25 cellular contexts compared by ENCODE assay signal in the genomic region with DNA sequence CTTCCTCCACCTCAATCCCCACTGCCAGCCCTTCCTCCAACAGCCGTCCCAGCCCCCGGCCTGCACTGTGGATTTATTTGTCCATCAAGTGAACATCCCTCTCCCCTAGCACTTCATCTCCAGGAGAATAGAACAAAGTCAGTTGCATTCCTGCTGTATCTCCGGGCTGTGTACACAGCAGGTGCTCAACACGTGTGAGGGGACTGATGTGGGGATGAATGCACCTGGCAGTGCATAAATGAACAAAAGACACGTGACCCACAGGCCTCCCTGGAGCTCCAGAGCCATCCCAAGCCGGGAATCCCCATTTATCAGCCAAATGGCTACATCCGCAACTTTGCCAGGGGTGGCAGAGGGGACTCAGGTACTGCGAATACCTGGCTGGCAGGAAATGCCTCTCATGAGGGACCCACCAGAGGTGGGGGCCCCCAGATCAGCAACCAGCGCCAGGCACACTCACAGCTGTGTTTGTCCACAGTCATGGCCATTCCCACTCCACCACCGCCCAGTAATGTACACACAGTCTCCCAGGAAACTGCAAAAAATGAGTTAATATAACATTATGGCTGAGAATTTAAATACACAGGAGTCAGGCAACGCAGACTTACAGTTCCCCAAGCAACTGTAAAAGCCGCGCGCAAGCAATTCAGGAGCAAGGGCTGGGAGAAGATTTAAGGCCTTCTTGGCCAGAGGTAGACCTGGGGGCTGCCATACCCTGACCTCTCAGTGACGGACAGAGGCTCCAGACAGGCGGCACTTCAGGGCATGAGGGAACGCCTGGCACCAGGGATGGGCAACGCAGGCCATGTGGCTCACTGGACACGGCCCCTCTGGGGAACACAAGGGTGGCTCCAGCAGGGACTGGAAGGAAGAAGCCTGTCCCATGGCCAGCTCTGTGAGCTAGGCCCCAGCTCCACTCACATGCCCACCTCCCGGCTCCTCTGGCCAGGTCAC. TPM values are rescaled to one million over a fixed set of nuclear protein-coding genes. Genes with fewer than 3 reads are reported as not detected.
DNase-seq lines count a peak whose midpoint lies in the region; ATAC-seq, FAIRE-seq and TF ChIP-seq lines count a peak whose summit lies in the region.
"Had no signal": no experiment of that assay in that cellular context is flagged by ENCODE, and none has a peak within 500 bp of the region (broad histone marks: within the 10 kb centered on the region; RNA-seq: fewer than 3 reads in every experiment).

No MANE protein-coding gene starts in this region.

- intact Hi-C loops in esophagus squamous epithelium (cut with DNase I): no loop called here

- FAIRE-seq in small intestine (lab: Jason Lieb, UNC) (no peak), GM12891 (lab: Jason Lieb, UNC) (no peak)

- H3K4me3 ChIP-seq in small intestine (ENCODE audit: low read depth in 1 of 2, low read length in 2 of 2): no peak overlapping the region
- H3K4me3 ChIP-seq in esophagus squamous epithelium: no peak overlapping the region
- H3K4me3 ChIP-seq: body of pancreas, PC-9, SJCRH30, skin epidermis, upper lobe of right lung had no signal

- H3K4me3 Mint-ChIP-seq in central memory CD8-positive, alpha-beta T cell: no peak overlapping the region
- H3K4me3 Mint-ChIP-seq: activated naive CD8-positive, alpha-beta T cell treated with anti-CD3 and anti-CD28 coated beads, Interleukin-2, amount 50 U/mL, for 24 hours; mesothelial cell of epicardium; neural crest cell; stimulated activated naive CD8-positive, alpha-beta T cell treated with anti-CD3 and anti-CD28 coated beads, Interleukin-15, amount 100 ng/mL, for 72 hours had no signal

- H3K4me1 ChIP-seq in small intestine (ENCODE audit: control insufficient read depth in 2 of 2, insufficient read depth in 1 of 2, low read depth in 1 of 2, low read length in 1 of 2) (peaks cover 0 to 2% of the 10 kb centered on the region in 2 donors), esophagus squamous epithelium (peaks cover 28 to 68% (median 30%) of the 10 kb centered on the region in 3 donors)
- H3K4me1 ChIP-seq: body of pancreas, SJCRH30, upper lobe of right lung had no signal

- ATAC-seq in central memory CD8-positive, alpha-beta T cell (replicated peaks; ENCODE audit: extremely low read depth, poor library complexity, severe bottlenecking): no peak
- no peak for ATAC-seq in GM21381 (IDR thresholded peaks at IDR 0.05; ENCODE audit: unreplicated experiment)
- ATAC-seq: activated naive CD8-positive, alpha-beta T cell treated with anti-CD3 and anti-CD28 coated beads, Interleukin-2, amount 50 U/mL, for 24 hours; body of pancreas; left lobe of liver; stimulated activated naive CD8-positive, alpha-beta T cell treated with anti-CD3 and anti-CD28 coated beads, Interleukin-15, amount 100 ng/mL, for 72 hours; upper lobe of right lung had no signal

- H3K27ac ChIP-seq in small intestine (ENCODE audit: low read depth in 1 of 2, low read length in 1 of 2): peak overlapping the region in 1 of 2 donors; percentile 11
- H3K27ac ChIP-seq in esophagus squamous epithelium: no peak overlapping the region
- H3K27ac ChIP-seq: 22Rv1, body of pancreas, PC-9, SJCRH30, skin epidermis, upper lobe of right lung had no signal

- peak overlapping the region; percentile 78 for H3K27ac Mint-ChIP-seq in central memory CD8-positive, alpha-beta T cell (ENCODE audit: low read depth)
- H3K27ac Mint-ChIP-seq: activated naive CD8-positive, alpha-beta T cell treated with anti-CD3 and anti-CD28 coated beads, Interleukin-2, amount 50 U/mL, for 24 hours; mesothelial cell of epicardium had no signal

- H3K36me3 ChIP-seq in small intestine (ENCODE audit: control insufficient read depth in 2 of 2, insufficient read depth in 2 of 2, low read length in 2 of 2) (no peaks in the 10 kb centered on the region), esophagus squamous epithelium (no peaks in the 10 kb centered on the region)
- H3K36me3 ChIP-seq: BE2C, SJCRH30, upper lobe of right lung had no signal

- H3K27me3 Mint-ChIP-seq in central memory CD8-positive, alpha-beta T cell: no peaks in the 10 kb centered on the region
- H3K27me3 Mint-ChIP-seq: stimulated activated naive CD8-positive, alpha-beta T cell treated with anti-CD3 and anti-CD28 coated beads, Interleukin-15, amount 100 ng/mL, for 72 hours had no signal

- H3K27me3 ChIP-seq in small intestine (ENCODE audit: control insufficient read depth in 2 of 2, insufficient read depth in 2 of 2, low read length in 2 of 2): no peaks in the 10 kb centered on the region
- H3K27me3 ChIP-seq in esophagus squamous epithelium: no peaks in the 10 kb centered on the region
- H3K27me3 ChIP-seq: BE2C, body of pancreas, SJCRH30, upper lobe of right lung had no signal

- DNase-seq in NCI-H1092 treated with DMSO at 0.1 percent for 48 hours (lab: John Stamatoyannopoulos, UW): peak; percentile 64
- DNase-seq in NCI-H1092 (lab: John Stamatoyannopoulos, UW): no peak
- DNase-seq in NCI-H2081 (lab: John Stamatoyannopoulos, UW): peak; percentile 82 to 85
- DNase-seq in central memory CD8-positive, alpha-beta T cell (ENCODE audit: low spot score in 2 of 2): no peak
- peak; percentile 26 for DNase-seq in small intestine
- no peak for DNase-seq in GM12891 (ENCODE audit: insufficient read length, low spot score)
- no peak for DNase-seq in esophagus squamous epithelium (lab: John Stamatoyannopoulos, UW)
- DNase-seq: activated CD4-positive, alpha-beta T cell treated with anti-CD3 and anti-CD28 coated beads, Interleukin-2, amount 50 U/mL, for 1 hour; activated effector memory CD4-positive, alpha-beta T cell treated with Interleukin-2 at 50 U/mL for 16 hours; activated naive CD8-positive, alpha-beta T cell treated with anti-CD3 and anti-CD28 coated beads, Interleukin-2, amount 50 U/mL, for 24 hours; BE2C; body of pancreas; KG1; NCI-H526; PC-9; SJCRH30; stimulated activated CD4-positive, alpha-beta T cell treated with anti-CD3 and anti-CD28 coated beads, Interleukin-4, amount 100 ng/mL, for 1 hour; stimulated activated naive CD8-positive, alpha-beta T cell treated with anti-CD3 and anti-CD28 coated beads, Interleukin-15, amount 100 ng/mL, for 72 hours; upper lobe of right lung had no signal

- WGBS in small intestine, 3 donors: 72 to 80% (median 73%) methylated on average over 20 of the region's 20 CpGs
- 88 to 90% methylated on average over 11 of the region's 20 CpGs for WGBS in esophagus squamous epithelium, 2 donors

- TF ChIP-seq CTCF in esophagus squamous epithelium (IDR thresholded peaks at IDR 0.05): no peak

- TF ChIP-seq POLR2A in GM12891 (IDR thresholded peaks at IDR 0.05; ENCODE audit: low read depth, low read length) (no peak), esophagus squamous epithelium (IDR thresholded peaks at IDR 0.05) (no peak)

- no peaks in the 10 kb centered on the region for H3K9me3 Mint-ChIP-seq in central memory CD8-positive, alpha-beta T cell
- H3K9me3 Mint-ChIP-seq: mesothelial cell of epicardium; stimulated activated naive CD8-positive, alpha-beta T cell treated with anti-CD3 and anti-CD28 coated beads, Interleukin-15, amount 100 ng/mL, for 72 hours had no signal

- peaks cover 44% of the 10 kb centered on the region for H3K4me1 Mint-ChIP-seq in central memory CD8-positive, alpha-beta T cell

- no peaks in the 10 kb centered on the region for H3K9me3 ChIP-seq in small intestine (ENCODE audit: control insufficient read depth, low read depth)
- H3K9me3 ChIP-seq in esophagus squamous epithelium: no peaks in the 10 kb centered on the region
- H3K9me3 ChIP-seq: BE2C, body of pancreas, SJCRH30, upper lobe of right lung had no signal

- peaks cover 22% of the 10 kb centered on the region for H3K36me3 Mint-ChIP-seq in central memory CD8-positive, alpha-beta T cell (ENCODE audit: insufficient read depth)

TF ChIP-seq in GM12891, 5 proteins besides CTCF, POLR2A, EP300 and RAD21:
- no peak for TF ChIP-seq POU2F2 (IDR thresholded peaks at IDR 0.05; ENCODE audit: low read depth, low read length)
- no peak for TF ChIP-seq SPI1 (IDR thresholded peaks at IDR 0.05; ENCODE audit: low read depth, low read length)
- TF ChIP-seq TAF1 (IDR thresholded peaks at IDR 0.05; ENCODE audit: low read depth, low read length): no peak
- no peak for TF ChIP-seq POLR2AphosphoS5 (IDR thresholded peaks at IDR 0.05; ENCODE audit: low read depth, low read length)
- no peak for TF ChIP-seq PAX5 (IDR thresholded peaks at IDR 0.05; ENCODE audit: insufficient read depth, low read length, severe bottlenecking)

RNA-seq across cellular contexts. Expression of a gene that starts 50.3 kb away (rescaled TPM):
- polyA plus RNA-seq in small intestine: 10 to 100 TPM in 1 of 3 donors, 1 to 10 TPM in 2; 6.2 to 20.0 (median 6.9) TPM
- 11.6 TPM for polyA plus RNA-seq in GM12891 (2012; ENCODE audit: low read depth, missing spikeins)
- total RNA-seq in esophagus squamous epithelium: 10 to 100 TPM; 40.2 to 52.5 (median 41.0) TPM

Comparison
In these comparisons a context has a peak if more than half of its experiments do, and no peak if none do; other contexts are left out.
1. DNase-seq: peak in NCI-H1092 treated with DMSO at 0.1 percent for 48 hours (single experiment), NCI-H2081 (2 of 2) and small intestine (single experiment); none in NCI-H1092 (single experiment), central memory CD8-positive, alpha-beta T cell (0 of 2), GM12891 (single experiment) and esophagus squamous epithelium (single experiment).